Comparison of ENCODE assay signal across 17 cellular contexts in genomic region chr4:152115121-152115520, GRCh38.
DNase-seq lines count a peak whose midpoint lies in the region; ATAC-seq and TF ChIP-seq lines count a peak whose summit lies in the region.
"Had no signal": no experiment of that assay in that cellular context is flagged by ENCODE, and none has a peak within 500 bp of the region (broad histone marks: within the 10 kb centered on the region; RNA-seq: fewer than 3 reads in every experiment).

No MANE protein-coding gene starts in this region.

- peaks cover 40% of the 10 kb centered on the region for H3K4me1 ChIP-seq in CD4-positive, CD25-positive, alpha-beta regulatory T cell (ENCODE audit: control insufficient read depth, insufficient read depth, low read length, poor library complexity, severe bottlenecking)
- no peaks in the 10 kb centered on the region for H3K4me1 ChIP-seq in MM.1S (ENCODE audit: low read length)

- no peak for TF ChIP-seq CTCF in GM10266 (IDR thresholded peaks at IDR 0.05; ENCODE audit: control insufficient read depth, insufficient read depth, low read depth, missing control alignments)
- TF ChIP-seq CTCF in MM.1S (IDR thresholded peaks at IDR 0.05; ENCODE audit: low read length) = no peak

- H3F3A ChIP-seq in MM.1S (ENCODE audit: insufficient read depth, low read length) = no peaks in the 10 kb centered on the region

- peak overlapping the region in 2 of 4 donors; percentile 81 to 88 for H3K4me3 Mint-ChIP-seq in CD4-positive, CD25-positive, alpha-beta regulatory T cell
- peak overlapping the region; percentile 17 for H3K4me3 Mint-ChIP-seq in activated T-helper 1 cell treated with anti-CD3 and anti-CD28 coated beads, Interleukin-12 subunit alpha, Interleukin-12 subunit beta, Interleukin-2, Interleukin-4 antibody, amounts not matched to agents 30 ng/mL and 10 ng/mL and 1 ng/mL, durations not matched to agents 14 hours and 24 hours and 36 hours
- H3K4me3 Mint-ChIP-seq in naive thymus-derived CD8-positive, alpha-beta T cell = peak overlapping the region in 8 of 10 donors; percentile 80 to 91 (median 86)
- H3K4me3 Mint-ChIP-seq: brain, CD14-positive monocyte, endodermal cell, memory B cell had no signal

- H3K9ac ChIP-seq in MM.1S (ENCODE audit: low read length) = no peak overlapping the region

- no peaks in the 10 kb centered on the region for H3K36me3 ChIP-seq in CD4-positive, CD25-positive, alpha-beta regulatory T cell (ENCODE audit: control insufficient read depth, insufficient read depth, low read length)
- no peaks in the 10 kb centered on the region for H3K36me3 ChIP-seq in MM.1S (replicated peaks; ENCODE audit: insufficient read depth, low read length)

- DNase-seq in activated CD8-positive, alpha-beta memory T cell treated with anti-CD3 and anti-CD28 coated beads for 24 hours = peak; percentile 56
- DNase-seq in activated CD8-positive, alpha-beta memory T cell treated with anti-CD3 and anti-CD28 coated beads, Interleukin-2, amount 50 U/mL, for 4 hours = no peak
- DNase-seq in CD4-positive, CD25-positive, alpha-beta regulatory T cell = no peak
- DNase-seq in activated T-helper 1 cell treated with anti-CD3 and anti-CD28 coated beads, Interleukin-12 subunit alpha, Interleukin-12 subunit beta, Interleukin-2, Interleukin-4 antibody, amounts not matched to agents 30 ng/mL and 10 ng/mL and 1 ng/mL, durations not matched to agents 14 hours and 24 hours and 36 hours (ENCODE audit: low spot score) = no peak
- DNase-seq in naive thymus-derived CD8-positive, alpha-beta T cell = no peak
- DNase-seq in OCI-M1 (lab: John Stamatoyannopoulos, UW) = no peak
- no peak for DNase-seq in GM10266 (ENCODE audit: extremely low spot score)
- no peak for DNase-seq in MM.1S
- DNase-seq: activated CD4-positive, CD25-positive, alpha-beta regulatory T cell treated with anti-CD3 and anti-CD28 coated beads, Interleukin-2, amount 50 U/mL, for 72 hours; endodermal cell; kidney glomerular epithelial cell; NCI-H1092; NCI-H1930 had no signal

- no peaks in the 10 kb centered on the region for H4K20me1 ChIP-seq in MM.1S (ENCODE audit: insufficient read depth, low read length)

- peaks cover 4% of the 10 kb centered on the region for H3K36me3 Mint-ChIP-seq in CD4-positive, CD25-positive, alpha-beta regulatory T cell
- peaks cover 10% of the 10 kb centered on the region for H3K36me3 Mint-ChIP-seq in activated T-helper 1 cell treated with anti-CD3 and anti-CD28 coated beads, Interleukin-12 subunit alpha, Interleukin-12 subunit beta, Interleukin-2, Interleukin-4 antibody, amounts not matched to agents 30 ng/mL and 10 ng/mL and 1 ng/mL, durations not matched to agents 14 hours and 24 hours and 36 hours (ENCODE audit: low read depth)
- H3K36me3 Mint-ChIP-seq in naive thymus-derived CD8-positive, alpha-beta T cell = no peaks in the 10 kb centered on the region
- H3K36me3 Mint-ChIP-seq: brain, CD14-positive monocyte, memory B cell had no signal

- H3K27me3 ChIP-seq in CD4-positive, CD25-positive, alpha-beta regulatory T cell (ENCODE audit: control insufficient read depth, insufficient read depth, low read length) = no peaks in the 10 kb centered on the region
- no peaks in the 10 kb centered on the region for H3K27me3 ChIP-seq in MM.1S (replicated peaks; ENCODE audit: insufficient read depth, low read length)

- H3K4me2 ChIP-seq in MM.1S (ENCODE audit: low read depth, low read length) = no peak overlapping the region

- H3K79me2 ChIP-seq in MM.1S (ENCODE audit: low read length) = no peaks in the 10 kb centered on the region

- H3K27me3 Mint-ChIP-seq in CD4-positive, CD25-positive, alpha-beta regulatory T cell = peaks cover 8% of the 10 kb centered on the region
- no peaks in the 10 kb centered on the region for H3K27me3 Mint-ChIP-seq in activated T-helper 1 cell treated with anti-CD3 and anti-CD28 coated beads, Interleukin-12 subunit alpha, Interleukin-12 subunit beta, Interleukin-2, Interleukin-4 antibody, amounts not matched to agents 30 ng/mL and 10 ng/mL and 1 ng/mL, durations not matched to agents 14 hours and 24 hours and 36 hours (ENCODE audit: insufficient read depth)
- H3K27me3 Mint-ChIP-seq in naive thymus-derived CD8-positive, alpha-beta T cell = no peaks in the 10 kb centered on the region

- H3K9me3 ChIP-seq in CD4-positive, CD25-positive, alpha-beta regulatory T cell (ENCODE audit: control insufficient read depth in 2 of 2, low read length in 2 of 2) = no peaks in the 10 kb centered on the region
- no peaks in the 10 kb centered on the region for H3K9me3 ChIP-seq in MM.1S (replicated peaks; ENCODE audit: insufficient read depth, low read length)

- intact Hi-C loops in activated T-helper 1 cell treated with anti-CD3 and anti-CD28 coated beads, Interleukin-12 subunit alpha, Interleukin-12 subunit beta, Interleukin-2, Interleukin-4 antibody, amounts not matched to agents 30 ng/mL and 10 ng/mL and 1 ng/mL, durations not matched to agents 14 hours and 24 hours and 36 hours (cut with micrococcal nuclease) = no loop called here

- peaks cover 32 to 74% (median 41%) of the 10 kb centered on the region in 4 donors for H3K4me1 Mint-ChIP-seq in CD4-positive, CD25-positive, alpha-beta regulatory T cell
- H3K4me1 Mint-ChIP-seq in activated T-helper 1 cell treated with anti-CD3 and anti-CD28 coated beads, Interleukin-12 subunit alpha, Interleukin-12 subunit beta, Interleukin-2, Interleukin-4 antibody, amounts not matched to agents 30 ng/mL and 10 ng/mL and 1 ng/mL, durations not matched to agents 14 hours and 24 hours and 36 hours (ENCODE audit: low read depth) = peaks cover 63% of the 10 kb centered on the region
- peaks cover 46 to 77% (median 76%) of the 10 kb centered on the region in 4 donors for H3K4me1 Mint-ChIP-seq in naive thymus-derived CD8-positive, alpha-beta T cell
- H3K4me1 Mint-ChIP-seq: endodermal cell had no signal

- H3K9me3 Mint-ChIP-seq in CD4-positive, CD25-positive, alpha-beta regulatory T cell = peaks cover 0 to 3% (median 0%) of the 10 kb centered on the region in 7 donors
- H3K9me3 Mint-ChIP-seq in activated T-helper 1 cell treated with anti-CD3 and anti-CD28 coated beads, Interleukin-12 subunit alpha, Interleukin-12 subunit beta, Interleukin-2, Interleukin-4 antibody, amounts not matched to agents 30 ng/mL and 10 ng/mL and 1 ng/mL, durations not matched to agents 14 hours and 24 hours and 36 hours = peaks cover 6% of the 10 kb centered on the region
- H3K9me3 Mint-ChIP-seq in naive thymus-derived CD8-positive, alpha-beta T cell = peaks cover 0 to 13% (median 0%) of the 10 kb centered on the region in 9 donors
- H3K9me3 Mint-ChIP-seq: endodermal cell, memory B cell had no signal

- peak overlapping the region; percentile 45 for H3K27ac ChIP-seq in CD4-positive, CD25-positive, alpha-beta regulatory T cell (ENCODE audit: insufficient read depth, low read length, poor library complexity, severe bottlenecking)
- no peak overlapping the region for H3K27ac ChIP-seq in MM.1S (ENCODE audit: low read length)

- no peaks in the 10 kb centered on the region for H3K9me2 ChIP-seq in MM.1S (replicated peaks; ENCODE audit: insufficient read depth, low read length)

- no peak for ATAC-seq in CD4-positive, CD25-positive, alpha-beta regulatory T cell (ENCODE audit: low read depth in 2 of 2)
- no peak for ATAC-seq in naive thymus-derived CD8-positive, alpha-beta T cell
- ATAC-seq: Right ventricle myocardium inferior had no signal

- no peak overlapping the region for H2AFZ ChIP-seq in MM.1S (ENCODE audit: low read length)

- H3K27ac Mint-ChIP-seq in CD4-positive, CD25-positive, alpha-beta regulatory T cell = peak overlapping the region; percentile 96 to 99 (median 96)
- H3K27ac Mint-ChIP-seq in activated T-helper 1 cell treated with anti-CD3 and anti-CD28 coated beads, Interleukin-12 subunit alpha, Interleukin-12 subunit beta, Interleukin-2, Interleukin-4 antibody, amounts not matched to agents 30 ng/mL and 10 ng/mL and 1 ng/mL, durations not matched to agents 14 hours and 24 hours and 36 hours = peak overlapping the region; percentile 84
- H3K27ac Mint-ChIP-seq in naive thymus-derived CD8-positive, alpha-beta T cell = peak overlapping the region; percentile 94 to 99 (median 97)
- H3K27ac Mint-ChIP-seq: endodermal cell, memory B cell had no signal

- peak overlapping the region; percentile 69 for H3K4me3 ChIP-seq in CD4-positive, CD25-positive, alpha-beta regulatory T cell (ENCODE audit: low read depth, low read length)
- no peak overlapping the region for H3K4me3 ChIP-seq in MM.1S (ENCODE audit: low read length)

- POLR2A ChIA-PET in naive thymus-derived CD8-positive, alpha-beta T cell (lab: Charles Lee) = interaction anchor here (1.0 to 10.7 kb wide), 3 partner anchors 14 to 36 kb away, joined by 4 to 112 read pairs (median 4); no protein-coding TSS in a partner anchor
